Comparison of ENCODE assay signal across 8 cellular contexts in genomic region chr15:25501828-25502446, GRCh38.
DNase-seq lines count a peak whose midpoint lies in the region; FAIRE-seq and TF ChIP-seq lines count a peak whose summit lies in the region.

No MANE protein-coding gene starts in this region.

- TF ChIP-seq CTCF in endothelial cell of umbilical vein (IDR thresholded peaks at IDR 0.05; ENCODE audit: extremely low read depth in 1 of 2, insufficient read depth in 1 of 2, low read depth in 1 of 2, low read length in 2 of 2) (peak; percentile 6 to 19), neural cell (IDR thresholded peaks at IDR 0.05; ENCODE audit: poor library complexity, severe bottlenecking) (peak; percentile 59), lower leg skin (IDR thresholded peaks at IDR 0.05) (no peak)

- 28 to 39% methylated on average over 5 of the region's 5 CpGs for WGBS in lower leg skin, 2 donors

- no peaks in the 10 kb centered on the region for H3K79me2 ChIP-seq in endothelial cell of umbilical vein (ENCODE audit: control insufficient read depth, insufficient read depth, low read length)
- H3K79me2 ChIP-seq in neural cell (replicated peaks; ENCODE audit: insufficient read depth, low read length) = no peaks in the 10 kb centered on the region

- no peak overlapping the region for H3K27ac ChIP-seq in endothelial cell of umbilical vein (ENCODE audit: insufficient read depth, low read depth, low read length)
- H3K27ac ChIP-seq in neural cell (ENCODE audit: low read length) = no peak overlapping the region

- H4K20me1 ChIP-seq in endothelial cell of umbilical vein (replicated peaks; ENCODE audit: control insufficient read depth, extremely low read depth, insufficient read depth, low read length) = no peaks in the 10 kb centered on the region
- no peaks in the 10 kb centered on the region for H4K20me1 ChIP-seq in neural cell (ENCODE audit: insufficient read depth)

- TF ChIP-seq POLR2A in endothelial cell of umbilical vein (IDR thresholded peaks at IDR 0.05; ENCODE audit: low read depth, low read length) = no peak
- no peak for TF ChIP-seq POLR2A in lower leg skin (IDR thresholded peaks at IDR 0.05)
- TF ChIP-seq POLR2A in GM12892 (IDR thresholded peaks at IDR 0.05; ENCODE audit: low read depth, low read length) = no peak

- peak; percentile 57 for TF ChIP-seq RAD21 in neural cell (conservative IDR thresholded peaks at IDR 0.05)

- H3K4me1 Mint-ChIP-seq in T-helper 2 cell treated with Interferon-gamma antibody and Interleukin-4, amounts not matched to agents 5 μg/mL and 100 μg/mL, for 36 hours (ENCODE audit: low read depth) = no peaks in the 10 kb centered on the region

- no peak for FAIRE-seq in endothelial cell of umbilical vein (lab: Jason Lieb, UNC)
- no peak for FAIRE-seq in GM12892 (lab: Jason Lieb, UNC)

- H3K4me3 Mint-ChIP-seq in T-helper 2 cell treated with Interferon-gamma antibody and Interleukin-4, amounts not matched to agents 5 μg/mL and 100 μg/mL, for 36 hours = no peak overlapping the region

- H3K4me3 ChIP-seq in endothelial cell of umbilical vein (replicated peaks in 1 of 3; ENCODE audit: insufficient read depth in 1 of 3, low read depth in 1 of 3, low read length in 3 of 3) (no peak overlapping the region), neural cell (ENCODE audit: low read length) (no peak overlapping the region), lower leg skin (ENCODE audit: low read depth, poor library complexity, severe bottlenecking) (no peak overlapping the region)

- CTCF ChIA-PET in endothelial cell of umbilical vein (lab: Charles Lee) = no interaction called here

- no TSS peak for BruUV-seq in endothelial cell of umbilical vein (replicated peaks; lab: Mats Ljungman, UMichigan)

- H3K9ac ChIP-seq in endothelial cell of umbilical vein (replicated peaks; ENCODE audit: extremely low read depth, insufficient read depth, low read length) = no peak overlapping the region
- no peak overlapping the region for H3K9ac ChIP-seq in neural cell (ENCODE audit: low read length)

- DNase-seq in NOMO-1 treated with DMSO at 0.1 percent for 48 hours (lab: John Stamatoyannopoulos, UW; ENCODE audit: unreplicated experiment) (peak; percentile 15), NOMO-1 treated with dmso at 0.1 percent for 144 hours (lab: John Stamatoyannopoulos, UW; ENCODE audit: unreplicated experiment) (no peak), NCI-H69 (lab: John Stamatoyannopoulos, UW) (peak; percentile 68), endothelial cell of umbilical vein (ENCODE audit: low read depth, low spot score) (peak; percentile 32), lower leg skin (ENCODE audit: low spot score in 2 of 2) (no peak), GM12892 (ENCODE audit: insufficient read length) (no peak)
- DNase-seq in T-helper 2 cell treated with Interferon-gamma antibody and Interleukin-4, amounts not matched to agents 5 μg/mL and 100 μg/mL, for 36 hours (ENCODE audit: low spot score) = no peak

- no peaks in the 10 kb centered on the region for H3K9me1 ChIP-seq in endothelial cell of umbilical vein (replicated peaks; ENCODE audit: control insufficient read depth, extremely low read depth, insufficient read depth, low read length)

- no peak overlapping the region for H3K4me2 ChIP-seq in endothelial cell of umbilical vein (ENCODE audit: insufficient read depth, low read length)
- no peak overlapping the region for H3K4me2 ChIP-seq in neural cell (ENCODE audit: low read length)

- no peak for TF ChIP-seq EP300 in neural cell (conservative IDR thresholded peaks at IDR 0.05; ENCODE audit: poor library complexity, severe bottlenecking)

- no peaks in the 10 kb centered on the region for H3K27me3 ChIP-seq in endothelial cell of umbilical vein (ENCODE audit: control insufficient read depth in 2 of 2, insufficient read depth in 2 of 2, low read length in 2 of 2)
- no peaks in the 10 kb centered on the region for H3K27me3 ChIP-seq in neural cell (ENCODE audit: insufficient read depth, low read depth, low read length)

- no peaks in the 10 kb centered on the region for H3K4me1 ChIP-seq in endothelial cell of umbilical vein (ENCODE audit: control insufficient read depth, extremely low read depth, insufficient read depth, low read length)

- POLR2A ChIA-PET in endothelial cell of umbilical vein (lab: Charles Lee) = no interaction called here

- H3K9me3 Mint-ChIP-seq in T-helper 2 cell treated with Interferon-gamma antibody and Interleukin-4, amounts not matched to agents 5 μg/mL and 100 μg/mL, for 36 hours = no peaks in the 10 kb centered on the region

- intact Hi-C loops in endothelial cell of umbilical vein (cut with micrococcal nuclease) (loop anchor here (5.0 to 10.0 kb wide), 2 partner anchors 365 to 1857 kb away; partner anchors contain the start of gene MAGEL2), lower leg skin (cut with DNase I; ENCODE audit: low total_unique reads) (loop anchor here (10.0 kb wide), 2 partner anchors 433 to 1857 kb away; partner anchors contain the start of gene MAGEL2)

- H3K9me2 ChIP-seq in neural cell (ENCODE audit: insufficient read depth, low read length) = no peaks in the 10 kb centered on the region

- dilution Hi-C loops in endothelial cell of umbilical vein (cut with MboI; ENCODE audit: extremely low pct_ligation_motif_present, low sequenced_read_pairs) = no loop called here

- H3K36me3 ChIP-seq in endothelial cell of umbilical vein (ENCODE audit: control insufficient read depth in 2 of 2, extremely low read depth in 1 of 2, insufficient read depth in 2 of 2, low read length in 2 of 2) (no peaks in the 10 kb centered on the region), neural cell (ENCODE audit: insufficient read depth, low read length) (no peaks in the 10 kb centered on the region)

- H3K27ac Mint-ChIP-seq in T-helper 2 cell treated with Interferon-gamma antibody and Interleukin-4, amounts not matched to agents 5 μg/mL and 100 μg/mL, for 36 hours = no peak overlapping the region

- no peaks in the 10 kb centered on the region for H3K9me3 ChIP-seq in endothelial cell of umbilical vein (replicated peaks; ENCODE audit: control insufficient read depth, insufficient read depth, low read length)
- no peaks in the 10 kb centered on the region for H3K9me3 ChIP-seq in neural cell (ENCODE audit: low read length)

- no peaks in the 10 kb centered on the region for H3K36me3 Mint-ChIP-seq in T-helper 2 cell treated with Interferon-gamma antibody and Interleukin-4, amounts not matched to agents 5 μg/mL and 100 μg/mL, for 36 hours (ENCODE audit: low read depth)

- H3K27me3 Mint-ChIP-seq in T-helper 2 cell treated with Interferon-gamma antibody and Interleukin-4, amounts not matched to agents 5 μg/mL and 100 μg/mL, for 36 hours (ENCODE audit: low read depth) = no peaks in the 10 kb centered on the region

- no peaks in the 10 kb centered on the region for H3F3A ChIP-seq in neural cell (ENCODE audit: insufficient read depth, low read length, poor library complexity, severe bottlenecking)

- no peak overlapping the region for H2AFZ ChIP-seq in endothelial cell of umbilical vein (ENCODE audit: low read depth, low read length)
- H2AFZ ChIP-seq in neural cell (ENCODE audit: low read depth, low read length) = no peak overlapping the region

TF ChIP-seq in endothelial cell of umbilical vein, 7 proteins besides CTCF, POLR2A, EP300 and RAD21:
- no peak for TF ChIP-seq MYC (IDR thresholded peaks at IDR 0.05; ENCODE audit: low read depth, low read length)
- TF ChIP-seq EZH2 (IDR thresholded peaks at IDR 0.05; ENCODE audit: borderline replicate concordance, low read depth, low read length, severe bottlenecking) = no peak
- TF ChIP-seq MAX (IDR thresholded peaks at IDR 0.05; ENCODE audit: insufficient read depth, insufficient read length) = no peak
- no peak for TF ChIP-seq GATA2 (IDR thresholded peaks at IDR 0.05; ENCODE audit: insufficient read depth, insufficient read length, low read depth, low read length)
- no peak for TF ChIP-seq FOS (IDR thresholded peaks at IDR 0.05; ENCODE audit: borderline replicate concordance, insufficient read depth, low read length)
- TF ChIP-seq JUN (IDR thresholded peaks at IDR 0.05; ENCODE audit: borderline replicate concordance, insufficient read depth, insufficient read length, low read depth) = no peak
- TF ChIP-seq POLR2AphosphoS5 (IDR thresholded peaks at IDR 0.05; ENCODE audit: insufficient read depth, low read depth, low read length) = no peak
TF ChIP-seq in endothelial cell of umbilical vein: peak in this region for 0.

TF ChIP-seq in neural cell, 6 proteins besides CTCF, POLR2A, EP300 and RAD21:
- TF ChIP-seq EZH2 (IDR thresholded peaks at IDR 0.05; ENCODE audit: borderline replicate concordance, insufficient read depth, low read length, poor library complexity, severe bottlenecking) (no peak), TAF1 (IDR thresholded peaks at IDR 0.05; ENCODE audit: low read depth) (no peak), SMC3 (conservative IDR thresholded peaks at IDR 0.05; ENCODE audit: poor library complexity) (peak; percentile 58), POLR2AphosphoS5 (IDR thresholded peaks at IDR 0.05) (no peak), MXI1 (conservative IDR thresholded peaks at IDR 0.05; ENCODE audit: poor library complexity, severe bottlenecking) (no peak)
- TF ChIP-seq, protein P1, sequence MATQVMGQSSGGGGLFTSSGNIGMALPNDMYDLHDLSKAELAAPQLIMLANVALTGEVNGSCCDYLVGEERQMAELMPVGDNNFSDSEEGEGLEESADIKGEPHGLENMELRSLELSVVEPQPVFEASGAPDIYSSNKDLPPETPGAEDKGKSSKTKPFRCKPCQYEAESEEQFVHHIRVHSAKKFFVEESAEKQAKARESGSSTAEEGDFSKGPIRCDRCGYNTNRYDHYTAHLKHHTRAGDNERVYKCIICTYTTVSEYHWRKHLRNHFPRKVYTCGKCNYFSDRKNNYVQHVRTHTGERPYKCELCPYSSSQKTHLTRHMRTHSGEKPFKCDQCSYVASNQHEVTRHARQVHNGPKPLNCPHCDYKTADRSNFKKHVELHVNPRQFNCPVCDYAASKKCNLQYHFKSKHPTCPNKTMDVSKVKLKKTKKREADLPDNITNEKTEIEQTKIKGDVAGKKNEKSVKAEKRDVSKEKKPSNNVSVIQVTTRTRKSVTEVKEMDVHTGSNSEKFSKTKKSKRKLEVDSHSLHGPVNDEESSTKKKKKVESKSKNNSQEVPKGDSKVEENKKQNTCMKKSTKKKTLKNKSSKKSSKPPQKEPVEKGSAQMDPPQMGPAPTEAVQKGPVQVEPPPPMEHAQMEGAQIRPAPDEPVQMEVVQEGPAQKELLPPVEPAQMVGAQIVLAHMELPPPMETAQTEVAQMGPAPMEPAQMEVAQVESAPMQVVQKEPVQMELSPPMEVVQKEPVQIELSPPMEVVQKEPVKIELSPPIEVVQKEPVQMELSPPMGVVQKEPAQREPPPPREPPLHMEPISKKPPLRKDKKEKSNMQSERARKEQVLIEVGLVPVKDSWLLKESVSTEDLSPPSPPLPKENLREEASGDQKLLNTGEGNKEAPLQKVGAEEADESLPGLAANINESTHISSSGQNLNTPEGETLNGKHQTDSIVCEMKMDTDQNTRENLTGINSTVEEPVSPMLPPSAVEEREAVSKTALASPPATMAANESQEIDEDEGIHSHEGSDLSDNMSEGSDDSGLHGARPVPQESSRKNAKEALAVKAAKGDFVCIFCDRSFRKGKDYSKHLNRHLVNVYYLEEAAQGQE (IDR thresholded peaks at IDR 0.05; ENCODE audit: borderline replicate concordance) = no peak

Comparison
In these comparisons a context has a peak if more than half of its experiments do, and no peak if none do; other contexts are left out.
1. DNase-seq: peak in NOMO-1 treated with DMSO at 0.1 percent for 48 hours (single experiment), NCI-H69 (single experiment) and endothelial cell of umbilical vein (single experiment); none in NOMO-1 treated with dmso at 0.1 percent for 144 hours (single experiment), lower leg skin (0 of 2), T-helper 2 cell treated with Interferon-gamma antibody and Interleukin-4, amounts not matched to agents 5 μg/mL and 100 μg/mL, for 36 hours (single experiment) and GM12892 (single experiment).
2. CTCF ChIP-seq: peak in endothelial cell of umbilical vein (2 of 2) and neural cell (single experiment); none in lower leg skin (0 of 3).